In the genomic region with DNA sequence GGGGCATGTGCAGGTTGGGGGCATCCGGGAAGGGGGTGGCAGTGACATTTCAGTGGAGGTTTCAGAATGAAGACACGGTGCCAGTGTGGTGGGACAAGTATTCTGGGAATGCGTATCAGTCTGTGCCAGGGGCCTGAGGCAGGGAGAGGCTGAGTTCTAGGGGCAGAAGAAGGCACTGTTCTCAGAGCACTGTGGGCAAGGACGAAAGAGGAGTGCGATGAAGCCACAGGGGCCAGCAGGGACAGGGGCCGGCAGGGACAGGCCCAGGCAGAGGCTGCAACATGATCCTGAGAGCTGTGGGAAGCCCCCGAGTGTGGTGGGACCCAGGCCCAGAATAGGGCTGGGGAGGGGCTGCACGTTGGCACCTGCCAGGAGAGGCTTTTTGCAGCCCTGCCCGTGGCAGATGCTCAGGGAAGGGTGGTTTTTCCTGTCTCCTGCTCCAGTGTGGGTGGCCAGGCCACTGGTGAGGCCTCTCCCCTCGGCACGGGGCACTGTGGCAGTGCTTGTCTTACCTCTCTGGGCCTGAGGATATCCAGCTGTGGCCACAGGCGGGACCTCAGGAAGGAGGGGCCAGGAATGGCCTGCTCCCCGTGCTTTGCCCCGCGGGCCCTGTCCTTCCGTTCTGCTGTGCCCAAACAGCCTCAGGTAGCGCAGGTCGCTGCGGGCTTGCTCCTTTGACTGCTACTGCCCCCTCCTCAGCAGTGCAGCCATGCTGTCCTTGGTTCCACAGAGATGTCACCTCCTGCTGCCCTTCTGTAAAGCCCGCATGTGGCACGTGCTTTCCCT, we compare ENCODE assay signal across 12 cellular contexts. TPM values are rescaled to one million over a fixed set of nuclear protein-coding genes. Genes with fewer than 3 reads are reported as not detected.
DNase-seq lines count a peak whose midpoint lies in the region; ATAC-seq and TF ChIP-seq lines count a peak whose summit lies in the region.
"Had no signal": no experiment of that assay in that cellular context is flagged by ENCODE, and none has a peak within 500 bp of the region (broad histone marks: within the 10 kb centered on the region; RNA-seq: fewer than 3 reads in every experiment).

No MANE protein-coding gene starts in this region.

- no peak overlapping the region for H3K4me3 Mint-ChIP-seq in activated CD4-positive, alpha-beta memory T cell treated with anti-CD3 and anti-CD28 coated beads, Interleukin-2, amount 10 ng/mL, durations not matched to agents 7 days and 5 days
- no peak overlapping the region for H3K4me3 Mint-ChIP-seq in activated CD4-positive, alpha-beta memory T cell treated with anti-CD3 and anti-CD28 coated beads for 36 hours
- H3K4me3 Mint-ChIP-seq in effector memory CD8-positive, alpha-beta T cell: no peak overlapping the region

- H3K36me3 Mint-ChIP-seq in activated CD4-positive, alpha-beta memory T cell treated with anti-CD3 and anti-CD28 coated beads, Interleukin-2, amount 10 ng/mL, durations not matched to agents 7 days and 5 days (ENCODE audit: low read depth): peaks cover 4% of the 10 kb centered on the region
- H3K36me3 Mint-ChIP-seq in activated CD4-positive, alpha-beta memory T cell treated with anti-CD3 and anti-CD28 coated beads for 36 hours: no peaks in the 10 kb centered on the region
- peaks cover 9% of the 10 kb centered on the region for H3K36me3 Mint-ChIP-seq in effector memory CD8-positive, alpha-beta T cell (ENCODE audit: insufficient read depth)

- H3K4me1 Mint-ChIP-seq in activated CD4-positive, alpha-beta memory T cell treated with anti-CD3 and anti-CD28 coated beads, Interleukin-2, amount 10 ng/mL, durations not matched to agents 7 days and 5 days: peaks cover 2% of the 10 kb centered on the region
- peaks cover 21% of the 10 kb centered on the region for H3K4me1 Mint-ChIP-seq in activated CD4-positive, alpha-beta memory T cell treated with anti-CD3 and anti-CD28 coated beads for 36 hours (ENCODE audit: low read depth)
- peaks cover 19 to 27% of the 10 kb centered on the region in 2 donors for H3K4me1 Mint-ChIP-seq in effector memory CD8-positive, alpha-beta T cell (ENCODE audit: low read depth in 2 of 2)

- H3K27ac Mint-ChIP-seq in activated CD4-positive, alpha-beta memory T cell treated with anti-CD3 and anti-CD28 coated beads, Interleukin-2, amount 10 ng/mL, durations not matched to agents 7 days and 5 days: no peak overlapping the region
- no peak overlapping the region for H3K27ac Mint-ChIP-seq in activated CD4-positive, alpha-beta memory T cell treated with anti-CD3 and anti-CD28 coated beads for 36 hours
- H3K27ac Mint-ChIP-seq in effector memory CD8-positive, alpha-beta T cell: peak overlapping the region; percentile 5 to 26

- H3K9me3 Mint-ChIP-seq in activated CD4-positive, alpha-beta memory T cell treated with anti-CD3 and anti-CD28 coated beads, Interleukin-2, amount 10 ng/mL, durations not matched to agents 7 days and 5 days: no peaks in the 10 kb centered on the region
- no peaks in the 10 kb centered on the region for H3K9me3 Mint-ChIP-seq in activated CD4-positive, alpha-beta memory T cell treated with anti-CD3 and anti-CD28 coated beads for 36 hours
- H3K9me3 Mint-ChIP-seq in effector memory CD8-positive, alpha-beta T cell: no peaks in the 10 kb centered on the region

- CTCF ChIA-PET in activated CD4-positive, alpha-beta memory T cell treated with anti-CD3 and anti-CD28 coated beads, Interleukin-2, amount 10 ng/mL, durations not matched to agents 7 days and 5 days (lab: Charles Lee): no interaction called here
- CTCF ChIA-PET in activated CD4-positive, alpha-beta memory T cell treated with anti-CD3 and anti-CD28 coated beads for 36 hours (lab: Charles Lee): no interaction called here

- H3K27ac ChIP-seq in testis: peak overlapping the region; percentile 37 to 66
- H3K27ac ChIP-seq: pancreas, vagina had no signal

- H3K36me3 ChIP-seq in mucosa of descending colon (ENCODE audit: low read depth) (no peaks in the 10 kb centered on the region), testis (ENCODE audit: low read depth, missing control alignments) (no peaks in the 10 kb centered on the region)
- H3K36me3 ChIP-seq: pancreas had no signal

- 69 to 77% methylated on average over 15 to 21 of the region's 21 CpGs for WGBS in testis, 2 donors

- peak; percentile 7 for DNase-seq in activated CD4-positive, alpha-beta memory T cell treated with anti-CD3 and anti-CD28 coated beads, Interleukin-2, amount 10 ng/mL, durations not matched to agents 7 days and 5 days
- no peak for DNase-seq in activated CD4-positive, alpha-beta memory T cell treated with anti-CD3 and anti-CD28 coated beads for 36 hours
- DNase-seq in effector memory CD8-positive, alpha-beta T cell: no peak
- DNase-seq in mucosa of descending colon (no peak), testis (no peak), omental fat pad (ENCODE audit: low spot score) (no peak)
- DNase-seq: activated CD4-positive, alpha-beta T cell treated with anti-CD3 and anti-CD28 coated beads, Interleukin-2, amount 50 U/mL, for 48 hours; midbrain had no signal

- H3K4me3 ChIP-seq in mucosa of descending colon (no peak overlapping the region), testis (no peak overlapping the region)
- H3K4me3 ChIP-seq: pancreas, vagina had no signal

- H3K4me1 ChIP-seq in mucosa of descending colon (ENCODE audit: low read depth) (peaks cover 6% of the 10 kb centered on the region), testis (peaks cover 18% of the 10 kb centered on the region)

- no peaks in the 10 kb centered on the region for H3K9me3 ChIP-seq in mucosa of descending colon
- H3K9me3 ChIP-seq in testis: no peaks in the 10 kb centered on the region
- H3K9me3 ChIP-seq: pancreas, vagina had no signal

- TF ChIP-seq CTCF in mucosa of descending colon (IDR thresholded peaks at IDR 0.05): no peak
- TF ChIP-seq CTCF in testis (IDR thresholded peaks at IDR 0.05): no peak
- TF ChIP-seq CTCF in omental fat pad (IDR thresholded peaks at IDR 0.05): no peak

- POLR2A ChIA-PET in activated CD4-positive, alpha-beta memory T cell treated with anti-CD3 and anti-CD28 coated beads, Interleukin-2, amount 10 ng/mL, durations not matched to agents 7 days and 5 days (lab: Charles Lee): no interaction called here
- POLR2A ChIA-PET in activated CD4-positive, alpha-beta memory T cell treated with anti-CD3 and anti-CD28 coated beads for 36 hours (lab: Charles Lee): no interaction called here

- ATAC-seq in effector memory CD8-positive, alpha-beta T cell (replicated peaks): no peak
- ATAC-seq in mucosa of descending colon: peak; percentile 14
- no peak for ATAC-seq in HG02938 (IDR thresholded peaks at IDR 0.05; ENCODE audit: unreplicated experiment)
- no peak for ATAC-seq in HG03095 (IDR thresholded peaks at IDR 0.05; ENCODE audit: unreplicated experiment)
- ATAC-seq in omental fat pad (ENCODE audit: low FRiP score): no peak

- intact Hi-C loops in activated CD4-positive, alpha-beta memory T cell treated with anti-CD3 and anti-CD28 coated beads for 36 hours (cut with micrococcal nuclease): no loop called here
- intact Hi-C loops in mucosa of descending colon (cut with DNase I, micrococcal nuclease): no loop called here
- intact Hi-C loops in testis (cut with DNase I; ENCODE audit: low total_unique reads): no loop called here

- H3K27me3 Mint-ChIP-seq in activated CD4-positive, alpha-beta memory T cell treated with anti-CD3 and anti-CD28 coated beads, Interleukin-2, amount 10 ng/mL, durations not matched to agents 7 days and 5 days: no peaks in the 10 kb centered on the region
- H3K27me3 Mint-ChIP-seq in activated CD4-positive, alpha-beta memory T cell treated with anti-CD3 and anti-CD28 coated beads for 36 hours: no peaks in the 10 kb centered on the region
- no peaks in the 10 kb centered on the region for H3K27me3 Mint-ChIP-seq in effector memory CD8-positive, alpha-beta T cell

- TF ChIP-seq POLR2A in testis (IDR thresholded peaks at IDR 0.05): no peak

- no peaks in the 10 kb centered on the region for H3K27me3 ChIP-seq in testis
- H3K27me3 ChIP-seq: pancreas, vagina had no signal

RNA-seq across cellular contexts. Expression of a gene that starts 10.0 kb away (rescaled TPM):
- 10 to 100 TPM; 47.7 to 48.2 TPM for total RNA-seq in activated CD4-positive, alpha-beta memory T cell treated with anti-CD3 and anti-CD28 coated beads, Interleukin-2, amount 10 ng/mL, durations not matched to agents 7 days and 5 days
- 10 to 100 TPM; 48.5 to 51.0 TPM for total RNA-seq in activated CD4-positive, alpha-beta memory T cell treated with anti-CD3 and anti-CD28 coated beads for 36 hours
- total RNA-seq in mucosa of descending colon (100 to 1,000 TPM; 114 to 191 (median 140) TPM), testis (100 to 1,000 TPM; 157 to 204 TPM), omental fat pad (10 to 100 TPM; 44.6 to 71.0 (median 60.0) TPM)
- 80.7 TPM for polyA plus RNA-seq in testis (ENCODE audit: insufficient read depth, low read depth, low replicate concordance)

RNA-seq across cellular contexts. Expression of a gene that starts 42.4 kb away (rescaled TPM):
- total RNA-seq in activated CD4-positive, alpha-beta memory T cell treated with anti-CD3 and anti-CD28 coated beads, Interleukin-2, amount 10 ng/mL, durations not matched to agents 7 days and 5 days: 10 to 100 TPM; 28.4 to 29.8 TPM
- total RNA-seq in activated CD4-positive, alpha-beta memory T cell treated with anti-CD3 and anti-CD28 coated beads for 36 hours: 10 to 100 TPM; 23.4 to 24.0 TPM
- total RNA-seq in mucosa of descending colon: 100 to 1,000 TPM; 247 to 252 (median 247) TPM
- total RNA-seq in testis: 10 to 100 TPM; 91.5 TPM
- polyA plus RNA-seq in testis (ENCODE audit: insufficient read depth, low read depth, low replicate concordance): 50.8 TPM
- 10 to 100 TPM; 63.7 to 94.6 (median 82.4) TPM for total RNA-seq in omental fat pad

Comparison
In these comparisons a context has a peak if more than half of its experiments do, and no peak if none do; other contexts are left out.
1. H3K27ac Mint-ChIP-seq: peak in effector memory CD8-positive, alpha-beta T cell (2 of 2); none in activated CD4-positive, alpha-beta memory T cell treated with anti-CD3 and anti-CD28 coated beads, Interleukin-2, amount 10 ng/mL, durations not matched to agents 7 days and 5 days (single experiment) and activated CD4-positive, alpha-beta memory T cell treated with anti-CD3 and anti-CD28 coated beads for 36 hours (single experiment).